In the genomic region with DNA sequence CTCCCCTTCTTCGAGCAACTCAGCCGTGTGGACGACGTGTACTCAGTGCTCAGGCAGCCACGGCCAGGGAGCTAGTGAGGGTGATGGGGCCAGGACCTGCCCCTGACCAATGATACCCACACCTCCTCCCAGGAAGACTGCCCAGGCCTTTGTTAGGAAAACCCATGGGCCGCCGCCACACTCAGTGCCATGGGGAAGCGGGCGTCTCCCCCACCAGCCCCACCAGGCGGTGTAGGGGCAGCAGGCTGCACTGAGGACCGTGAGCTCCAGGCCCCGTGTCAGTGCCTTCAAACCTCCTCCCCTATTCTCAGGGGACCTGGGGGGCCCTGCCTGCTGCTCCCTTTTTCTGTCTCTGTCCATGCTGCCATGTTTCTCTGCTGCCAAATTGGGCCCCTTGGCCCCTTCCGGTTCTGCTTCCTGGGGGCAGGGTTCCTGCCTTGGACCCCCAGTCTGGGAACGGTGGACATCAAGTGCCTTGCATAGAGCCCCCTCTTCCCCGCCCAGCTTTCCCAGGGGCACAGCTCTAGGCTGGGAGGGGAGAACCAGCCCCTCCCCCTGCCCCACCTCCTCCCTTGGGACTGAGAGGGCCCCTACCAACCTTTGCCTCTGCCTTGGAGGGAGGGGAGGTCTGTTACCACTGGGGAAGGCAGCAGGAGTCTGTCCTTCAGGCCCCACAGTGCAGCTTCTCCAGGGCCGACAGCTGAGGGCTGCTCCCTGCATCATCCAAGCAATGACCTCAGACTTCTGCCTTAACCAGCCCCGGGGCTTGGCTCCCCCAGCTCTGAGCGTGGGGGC, we compare ENCODE assay signal across 11 cellular contexts. TPM values are rescaled to one million over a fixed set of nuclear protein-coding genes. Genes with fewer than 3 reads are reported as not detected.
A peak's percentile ranks its signal among the peaks of the same experiment; 100 is the strongest.
DNase-seq lines count a peak whose midpoint lies in the region; ATAC-seq and TF ChIP-seq lines count a peak whose summit lies in the region.
"Had no signal": no experiment of that assay in that cellular context is flagged by ENCODE, and none has a peak within 500 bp of the region (broad histone marks: within the 10 kb centered on the region; RNA-seq: fewer than 3 reads in every experiment).

No MANE protein-coding gene starts in this region.

- peaks cover 52% of the 10 kb centered on the region for H3K4me1 Mint-ChIP-seq in T-helper 17 cell
- H3K4me1 Mint-ChIP-seq in Calu3 (ENCODE audit: low read depth, unreplicated experiment), result peaks cover 31% of the 10 kb centered on the region

- peak overlapping the region; percentile 82; the same call in 1 of the 2 replicates for H3K9ac ChIP-seq in iPS-20b (ENCODE audit: low read depth, low read length)

- peaks cover 21% of the 10 kb centered on the region for H3K36me3 ChIP-seq in iPS-20b (ENCODE audit: insufficient read depth, low read depth, low read length)

- H3K4me1 ChIP-seq in iPS-20b (ENCODE audit: insufficient read depth, low read length), result peaks cover 15% of the 10 kb centered on the region; the same call in 1 of the 2 replicates

- intact Hi-C loops in Calu3 (cut with micrococcal nuclease; ENCODE audit: unreplicated experiment), result no loop called here

- H3K4me3 Mint-ChIP-seq in T-helper 17 cell, result peak overlapping the region; percentile 21
- H3K4me3 Mint-ChIP-seq in Calu3 (ENCODE audit: low read depth, unreplicated experiment), result no peak overlapping the region

- peaks cover under 1% of the 10 kb centered on the region; the same call in 1 of the 2 replicates for H3K27me3 ChIP-seq in iPS-20b (ENCODE audit: insufficient read depth, low read length)

- H3K27me3 Mint-ChIP-seq in T-helper 17 cell (no peaks in the 10 kb centered on the region), Calu3 (ENCODE audit: unreplicated experiment) (no peaks in the 10 kb centered on the region)

- H3K9me3 ChIP-seq in T-helper 17 cell (ENCODE audit: control insufficient read depth, low read length, poor library complexity, severe bottlenecking) (no peaks in the 10 kb centered on the region), iPS-20b (ENCODE audit: insufficient read depth, low read depth, low read length) (no peaks in the 10 kb centered on the region)

- H3K27ac Mint-ChIP-seq in T-helper 17 cell (peak overlapping the region; percentile 97), Calu3 (ENCODE audit: unreplicated experiment) (no peak overlapping the region)

- H3K36me3 Mint-ChIP-seq in T-helper 17 cell (ENCODE audit: low read depth) (peaks cover 2% of the 10 kb centered on the region), Calu3 (ENCODE audit: insufficient read depth, unreplicated experiment) (peaks cover 69% of the 10 kb centered on the region)

- no peak for TF ChIP-seq CTCF in Calu3 (IDR thresholded peaks at IDR 0.05; ENCODE audit: unreplicated experiment)

- H3K27ac ChIP-seq in iPS-20b (ENCODE audit: low read length) (no peak overlapping the region), skin epidermis (peak overlapping the region in 13 of 21 experiments; percentile 20 to 95 (median 85))

- CTCF ChIA-PET in Calu3 (lab: Charles Lee), result interaction anchor here (0.6 kb wide), 1 partner anchor 58 kb away, joined by 5 read pairs; no protein-coding TSS in a partner anchor

- no peaks in the 10 kb centered on the region for H3K9me3 Mint-ChIP-seq in Calu3 (ENCODE audit: low read depth, unreplicated experiment)

- DNase-seq in ELR (ENCODE audit: low read depth) (peak; percentile 21), T-helper 17 cell (no peak), NCI-H510A (lab: John Stamatoyannopoulos, UW) (no peak), GM19240 (ENCODE audit: insufficient read length, low spot score) (no peak), medulla oblongata (ENCODE audit: extremely low spot score) (no peak), Calu3 (no peak)
- DNase-seq: NCI-H446 treated with DMSO at 0.1 percent for 48 hours; stimulated activated naive CD4-positive, alpha-beta T cell treated with Interleukin-2 at 50 U/mL for 16 hours had no signal

- H3K4me3 ChIP-seq in iPS-20b (ENCODE audit: low read length) (no peak overlapping the region), skin epidermis (no peak overlapping the region)

- no peak for ATAC-seq in T-helper 17 cell

- no TSS peak for BruUV-seq in Calu3 (replicated peaks; lab: Mats Ljungman, UMichigan)

RNA-seq across cellular contexts. Expression of gene CTDSP1, which starts 4.9 kb away (rescaled TPM):
- total RNA-seq in T-helper 17 cell (100 to 1,000 TPM; 109 to 132 TPM), Calu3 (2022) (58.0 and 59.3 TPM in 2 replicates)

RNA-seq across cellular contexts. Expression of gene VIL1, which starts 14.4 kb away (rescaled TPM):
- total RNA-seq in T-helper 17 cell (1 to 10 TPM in 1 of 2 donors, under 1 TPM in 1; 0.32 to 6.2 TPM), Calu3 (2022) (9.0 and 16.4 TPM in 2 replicates)
- total RNA-seq: pulmonary artery endothelial cell had no signal

RNA-seq across cellular contexts. Expression of gene SLC11A1, which starts 22.5 kb away (rescaled TPM):
- total RNA-seq in T-helper 17 cell (10 to 100 TPM in 1 of 2 donors, 1 to 10 TPM in 1; 2.7 to 23.9 TPM), Calu3 (2022) (0.12 TPM in 1 of 2 replicates, not detected in the other)
- total RNA-seq: pulmonary artery endothelial cell had no signal

RNA-seq across cellular contexts. Expression of gene CATIP, which starts 47.9 kb away (rescaled TPM):
- not detected for total RNA-seq in T-helper 17 cell
- 0.71 TPM in 1 of 2 replicates, not detected in the other for total RNA-seq in Calu3 (2022)
- total RNA-seq: pulmonary artery endothelial cell had no signal
